In the genomic region with DNA sequence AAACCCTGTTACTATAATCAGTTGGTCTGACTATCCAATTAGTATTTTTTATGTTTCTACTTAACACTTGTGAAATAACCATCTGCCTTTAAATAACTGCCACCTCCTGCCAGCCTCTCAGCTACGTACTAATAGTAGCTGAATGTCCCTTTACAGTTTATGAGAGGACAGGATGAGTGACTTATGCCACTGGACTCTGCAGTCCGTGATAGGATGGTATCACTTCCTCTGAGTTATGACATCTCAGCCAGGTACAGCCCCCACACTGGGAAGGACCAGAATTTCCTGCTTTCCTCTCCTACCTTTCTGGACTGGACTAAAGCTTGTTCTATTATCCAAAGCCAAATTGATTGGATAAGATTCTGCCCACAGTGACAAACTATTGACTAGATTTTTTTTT, we compare ENCODE assay signal across 21 cellular contexts.
"Had no signal": no experiment of that assay in that cellular context is flagged by ENCODE, and none has a peak within 500 bp of the region (broad histone marks: within the 10 kb centered on the region; RNA-seq: fewer than 3 reads in every experiment).

No MANE protein-coding gene starts in this region.

- H3K36me3 ChIP-seq: cardiac muscle cell, left lung, thyroid gland had no signal

- H3K27me3 ChIP-seq: cardiac muscle cell, thyroid gland had no signal

- H3K4me3 ChIP-seq: cardiac muscle cell, left lung, lung, thyroid gland had no signal

- H3K9me3 ChIP-seq: left lung, thyroid gland had no signal

- FAIRE-seq: keratinocyte had no signal

- H3K4me1 ChIP-seq: left lung, thyroid gland had no signal

- ATAC-seq: activated CD4-positive, CD25-positive, alpha-beta regulatory T cell treated with anti-CD3 and anti-CD28 coated beads, Interleukin-2, amount 50 U/mL, for 24 hours; activated CD8-positive, alpha-beta memory T cell treated with anti-CD3 and anti-CD28 coated beads, Interleukin-2, amount 10 ng/mL, durations not matched to agents 7 days and 5 days; left lung; naive thymus-derived CD4-positive, alpha-beta T cell; T-helper 17 cell had no signal

- H3K27ac ChIP-seq: cardiac muscle cell, left lung, thyroid gland, VCaP had no signal

- DNase-seq: activated CD4-positive, alpha-beta memory T cell treated with anti-CD3 and anti-CD28 coated beads, Interleukin-2, amount 10 ng/mL, durations not matched to agents 7 days and 5 days; activated CD4-positive, alpha-beta T cell treated with anti-CD3 and anti-CD28 coated beads, Interleukin-2, amount 10 ng/mL, durations not matched to agents 24 days and 14 days; activated CD8-positive, alpha-beta memory T cell treated with anti-CD3 and anti-CD28 coated beads, Interleukin-2, amount 10 ng/mL, durations not matched to agents 7 days and 5 days; activated effector memory CD4-positive, alpha-beta T cell treated with anti-CD3 and anti-CD28 coated beads, Interleukin-2, amount 50 U/mL, for 16 hours; activated naive CD4-positive, alpha-beta T cell treated with anti-CD3 and anti-CD28 coated beads, Interleukin-2, amount 10 ng/mL, durations not matched to agents 7 days and 5 days; activated T-cell treated with anti-CD3 and anti-CD28 coated beads for 4 hours; cortex of kidney; foreskin fibroblast; left lung; naive thymus-derived CD4-positive, alpha-beta T cell; occipital lobe; retina; stimulated activated CD4-positive, alpha-beta T cell treated with anti-CD3 and anti-CD28 coated beads, Interleukin-4, amount 100 ng/mL, for 4 hours; substantia nigra; T-helper 17 cell; thyroid gland had no signal
